1 cellular context compared by ENCODE assay signal in genomic region chr2:12064153-12064552, GRCh38.
TF ChIP-seq lines count a peak whose summit lies in the region.

No MANE protein-coding gene starts in this region.

TF ChIP-seq in HCT116, 20 proteins besides CTCF, POLR2A, EP300 and RAD21 (continued from another document):
- TF ChIP-seq SP1 (IDR thresholded peaks at IDR 0.05; ENCODE audit: low read depth) = no peak
- TF ChIP-seq ZNF274 (IDR thresholded peaks at IDR 0.05; ENCODE audit: low read depth, low read length) = no peak
- TF ChIP-seq ZBTB33 (IDR thresholded peaks at IDR 0.05; ENCODE audit: extremely low read depth, insufficient replicate concordance, low read length) = no peak
- TF ChIP-seq EZH2phosphoT487 (IDR thresholded peaks at IDR 0.05; ENCODE audit: borderline replicate concordance) = no peak
